ENCODE assay signal across 19 cellular contexts in genomic region chr16:83305092-83305491, GRCh38.
A peak's percentile ranks its signal among the peaks of the same experiment; 100 is the strongest.
DNase-seq lines count a peak whose midpoint lies in the region; ATAC-seq, FAIRE-seq and TF ChIP-seq lines count a peak whose summit lies in the region.
"Had no signal": no experiment of that assay in that cellular context is flagged by ENCODE, and none has a peak within 500 bp of the region (broad histone marks: within the 10 kb centered on the region; RNA-seq: fewer than 3 reads in every experiment).

No MANE protein-coding gene starts in this region.

- DNase-seq in AG04450 (ENCODE audit: low read depth, low spot score) (peak; percentile 36), HS-5 (ENCODE audit: low read depth) (peak; percentile 72), cardiac fibroblast (ENCODE audit: low read depth in 2 of 2) (peak; percentile 76 to 91), keratinocyte (ENCODE audit: low read depth, low spot score) (peak; percentile 11), putamen (ENCODE audit: low spot score) (no peak), mesothelial cell of epicardium (ENCODE audit: low spot score in 2 of 2, unreplicated experiment in 2 of 2) (no peak), NCI-H1105 treated with DMSO at 0.1 percent for 48 hours (lab: John Stamatoyannopoulos, UW) (no peak)
- DNase-seq in natural killer cell treated with Interleukin-12 subunit alpha and Interleukin-12 subunit beta and Interleukin-15 and Interleukin-18, amount 100 ng/mL, for 72 hours (ENCODE audit: low spot score), result no peak
- DNase-seq: activated CD4-positive, alpha-beta T cell treated with anti-CD3 and anti-CD28 coated beads, Interleukin-2, amount 10 ng/mL, durations not matched to agents 24 days and 14 days; AML-193; anterior cingulate cortex; DND-41; NCI-H446; stimulated activated CD4-positive, alpha-beta T cell treated with anti-CD3 and anti-CD28 coated beads, Interleukin-4, amount 100 ng/mL, for 24 hours; uterus had no signal

- dilution Hi-C loops in keratinocyte (cut with MboI; ENCODE audit: extremely low pct_ligation_motif_present, low sequenced_read_pairs), result no loop called here

- TF ChIP-seq CTCF in AG04450 (IDR thresholded peaks at IDR 0.05; ENCODE audit: low read depth, low read length) (no peak), cardiac fibroblast (IDR thresholded peaks at IDR 0.05; ENCODE audit: low read depth, low read length) (no peak), keratinocyte (optimal IDR thresholded peaks at IDR 0.05 in 1 of 3, IDR thresholded peaks at IDR 0.05 in 1 of 3, conservative IDR thresholded peaks at IDR 0.05 in 1 of 3; ENCODE audit: extremely low read depth in 1 of 3, insufficient read depth in 2 of 3, low read length in 3 of 3) (no peak), mesothelial cell of epicardium (IDR thresholded peaks at IDR 0.05; ENCODE audit: unreplicated experiment) (no peak)

- no peak overlapping the region for H3K4me2 ChIP-seq in keratinocyte (ENCODE audit: control insufficient read depth, extremely low read depth, insufficient read depth, low read depth, low read length)

- FAIRE-seq in keratinocyte (lab: Jason Lieb, UNC), result peak; percentile 69
- FAIRE-seq: HepG2 had no signal

- H3K4me1 ChIP-seq in keratinocyte (ENCODE audit: control insufficient read depth, extremely low read depth, insufficient read depth, low read length), result no peaks in the 10 kb centered on the region
- H3K4me1 ChIP-seq: HAP-1, uterus had no signal

- H3K4me3 Mint-ChIP-seq in natural killer cell treated with Interleukin-12 subunit alpha and Interleukin-12 subunit beta and Interleukin-15 and Interleukin-18, amount 100 ng/mL, for 72 hours, result no peak overlapping the region
- no peak overlapping the region for H3K4me3 Mint-ChIP-seq in mesothelial cell of epicardium
- H3K4me3 Mint-ChIP-seq: activated CD4-positive, alpha-beta T cell treated with anti-CD3 and anti-CD28 coated beads, Interleukin-2, amount 10 ng/mL, durations not matched to agents 24 days and 14 days; stimulated activated memory B cell treated with anti-CD40 and anti-IgM and Interleukin-4, amounts not matched to agents 10 μg/mL and 1 μg/mL and 100 μg/mL, for 72 hours had no signal

- no peaks in the 10 kb centered on the region for H3K9me3 ChIP-seq in AG04450 (ENCODE audit: control insufficient read depth, insufficient read depth, low read length)
- no peaks in the 10 kb centered on the region for H3K9me3 ChIP-seq in keratinocyte (ENCODE audit: control insufficient read depth, low read depth, low read length)
- H3K9me3 ChIP-seq: HAP-1, uterus had no signal

- H4K20me1 ChIP-seq in keratinocyte (ENCODE audit: control insufficient read depth, extremely low read depth, insufficient read depth, low read length), result no peaks in the 10 kb centered on the region

- no peak overlapping the region for H3K27ac ChIP-seq in AG04450 (ENCODE audit: low read depth, low read length)
- no peak overlapping the region for H3K27ac ChIP-seq in keratinocyte (ENCODE audit: control insufficient read depth, insufficient read depth, low read length)
- H3K27ac ChIP-seq: uterus had no signal

- no peak overlapping the region for H2AFZ ChIP-seq in keratinocyte (ENCODE audit: control insufficient read depth, low read length)

- H3K4me3 ChIP-seq in AG04450 (ENCODE audit: low read depth, low read length) (no peak overlapping the region), cardiac fibroblast (replicated peaks in 1 of 2; ENCODE audit: low read depth in 2 of 2, low read length in 2 of 2) (no peak overlapping the region), keratinocyte (ENCODE audit: control insufficient read depth in 2 of 3, extremely low read depth in 1 of 3, insufficient read depth in 2 of 3, low read depth in 1 of 3, low read length in 3 of 3) (no peak overlapping the region)
- H3K4me3 ChIP-seq: HAP-1, uterus had no signal

- H3K9me3 Mint-ChIP-seq in natural killer cell treated with Interleukin-12 subunit alpha and Interleukin-12 subunit beta and Interleukin-15 and Interleukin-18, amount 100 ng/mL, for 72 hours, result no peaks in the 10 kb centered on the region
- no peaks in the 10 kb centered on the region for H3K9me3 Mint-ChIP-seq in mesothelial cell of epicardium
- H3K9me3 Mint-ChIP-seq: activated CD4-positive, alpha-beta T cell treated with anti-CD3 and anti-CD28 coated beads, Interleukin-2, amount 10 ng/mL, durations not matched to agents 24 days and 14 days; stimulated activated memory B cell treated with anti-CD40 and anti-IgM and Interleukin-4, amounts not matched to agents 10 μg/mL and 1 μg/mL and 100 μg/mL, for 72 hours had no signal

- H3K9ac ChIP-seq in keratinocyte (ENCODE audit: control insufficient read depth, extremely low read depth, insufficient read depth, low read length), result no peak overlapping the region

- H3K4me1 Mint-ChIP-seq in natural killer cell treated with Interleukin-12 subunit alpha and Interleukin-12 subunit beta and Interleukin-15 and Interleukin-18, amount 100 ng/mL, for 72 hours (ENCODE audit: low read depth in 2 of 2), result no peaks in the 10 kb centered on the region
- H3K4me1 Mint-ChIP-seq in mesothelial cell of epicardium, result peaks cover 6% of the 10 kb centered on the region
- H3K4me1 Mint-ChIP-seq: activated CD4-positive, alpha-beta T cell treated with anti-CD3 and anti-CD28 coated beads, Interleukin-2, amount 10 ng/mL, durations not matched to agents 24 days and 14 days; stimulated activated memory B cell treated with anti-CD40 and anti-IgM and Interleukin-4, amounts not matched to agents 10 μg/mL and 1 μg/mL and 100 μg/mL, for 72 hours had no signal

- no peaks in the 10 kb centered on the region for H3K27me3 ChIP-seq in AG04450 (ENCODE audit: control insufficient read depth, insufficient read depth, low read length)
- H3K27me3 ChIP-seq in keratinocyte (ENCODE audit: control insufficient read depth, extremely low read depth, insufficient read depth, low read length), result no peaks in the 10 kb centered on the region
- H3K27me3 ChIP-seq: uterus had no signal

- no peaks in the 10 kb centered on the region for H3K36me3 Mint-ChIP-seq in natural killer cell treated with Interleukin-12 subunit alpha and Interleukin-12 subunit beta and Interleukin-15 and Interleukin-18, amount 100 ng/mL, for 72 hours
- H3K36me3 Mint-ChIP-seq in mesothelial cell of epicardium, result no peaks in the 10 kb centered on the region
- H3K36me3 Mint-ChIP-seq: stimulated activated memory B cell treated with anti-CD40 and anti-IgM and Interleukin-4, amounts not matched to agents 10 μg/mL and 1 μg/mL and 100 μg/mL, for 72 hours had no signal

- no peaks in the 10 kb centered on the region for H3K9me1 ChIP-seq in keratinocyte (ENCODE audit: control insufficient read depth, extremely low read depth, insufficient read depth, low read length)

- no peaks in the 10 kb centered on the region for H3K79me2 ChIP-seq in keratinocyte (ENCODE audit: control insufficient read depth, insufficient read depth, low read length)

- no peaks in the 10 kb centered on the region for H3K36me3 ChIP-seq in keratinocyte (ENCODE audit: control insufficient read depth in 2 of 2, extremely low read depth in 1 of 2, insufficient read depth in 2 of 2, low read length in 2 of 2)
- H3K36me3 ChIP-seq: HAP-1, uterus had no signal

- no peak for ATAC-seq in natural killer cell treated with Interleukin-12 subunit alpha and Interleukin-12 subunit beta and Interleukin-15 and Interleukin-18, amount 100 ng/mL, for 72 hours
- ATAC-seq: HepG2; stimulated activated memory B cell treated with anti-CD40 and anti-IgM and Interleukin-4, amounts not matched to agents 10 μg/mL and 1 μg/mL and 100 μg/mL, for 72 hours had no signal

- POLR2A ChIA-PET in AG04450 (lab: Yijun Ruan, JAX), result no interaction called here

- H3K27ac Mint-ChIP-seq in natural killer cell treated with Interleukin-12 subunit alpha and Interleukin-12 subunit beta and Interleukin-15 and Interleukin-18, amount 100 ng/mL, for 72 hours, result no peak overlapping the region
- no peak overlapping the region for H3K27ac Mint-ChIP-seq in mesothelial cell of epicardium
- H3K27ac Mint-ChIP-seq: activated CD4-positive, alpha-beta T cell treated with anti-CD3 and anti-CD28 coated beads, Interleukin-2, amount 10 ng/mL, durations not matched to agents 24 days and 14 days; progenitor cell of endocrine pancreas; stimulated activated memory B cell treated with anti-CD40 and anti-IgM and Interleukin-4, amounts not matched to agents 10 μg/mL and 1 μg/mL and 100 μg/mL, for 72 hours had no signal

- CTCF ChIA-PET in AG04450 (lab: Charles Lee), result no interaction called here

- peaks cover 14 to 44% of the 10 kb centered on the region in 2 donors for H3K27me3 Mint-ChIP-seq in natural killer cell treated with Interleukin-12 subunit alpha and Interleukin-12 subunit beta and Interleukin-15 and Interleukin-18, amount 100 ng/mL, for 72 hours
- H3K27me3 Mint-ChIP-seq in mesothelial cell of epicardium (ENCODE audit: low read depth), result peaks cover 26% of the 10 kb centered on the region
- H3K27me3 Mint-ChIP-seq: activated CD4-positive, alpha-beta T cell treated with anti-CD3 and anti-CD28 coated beads, Interleukin-2, amount 10 ng/mL, durations not matched to agents 24 days and 14 days had no signal

Comparison
In these comparisons a context has a peak if more than half of its experiments do, and no peak if none do; other contexts are left out.
1. DNase-seq: peak in AG04450 (single experiment), HS-5 (single experiment), cardiac fibroblast (2 of 2) and keratinocyte (single experiment); none in putamen (single experiment), natural killer cell treated with Interleukin-12 subunit alpha and Interleukin-12 subunit beta and Interleukin-15 and Interleukin-18, amount 100 ng/mL, for 72 hours (single experiment), mesothelial cell of epicardium (0 of 2) and NCI-H1105 treated with DMSO at 0.1 percent for 48 hours (single experiment).